Comparison of ENCODE assay signal across 9 cellular contexts in the genomic region with DNA sequence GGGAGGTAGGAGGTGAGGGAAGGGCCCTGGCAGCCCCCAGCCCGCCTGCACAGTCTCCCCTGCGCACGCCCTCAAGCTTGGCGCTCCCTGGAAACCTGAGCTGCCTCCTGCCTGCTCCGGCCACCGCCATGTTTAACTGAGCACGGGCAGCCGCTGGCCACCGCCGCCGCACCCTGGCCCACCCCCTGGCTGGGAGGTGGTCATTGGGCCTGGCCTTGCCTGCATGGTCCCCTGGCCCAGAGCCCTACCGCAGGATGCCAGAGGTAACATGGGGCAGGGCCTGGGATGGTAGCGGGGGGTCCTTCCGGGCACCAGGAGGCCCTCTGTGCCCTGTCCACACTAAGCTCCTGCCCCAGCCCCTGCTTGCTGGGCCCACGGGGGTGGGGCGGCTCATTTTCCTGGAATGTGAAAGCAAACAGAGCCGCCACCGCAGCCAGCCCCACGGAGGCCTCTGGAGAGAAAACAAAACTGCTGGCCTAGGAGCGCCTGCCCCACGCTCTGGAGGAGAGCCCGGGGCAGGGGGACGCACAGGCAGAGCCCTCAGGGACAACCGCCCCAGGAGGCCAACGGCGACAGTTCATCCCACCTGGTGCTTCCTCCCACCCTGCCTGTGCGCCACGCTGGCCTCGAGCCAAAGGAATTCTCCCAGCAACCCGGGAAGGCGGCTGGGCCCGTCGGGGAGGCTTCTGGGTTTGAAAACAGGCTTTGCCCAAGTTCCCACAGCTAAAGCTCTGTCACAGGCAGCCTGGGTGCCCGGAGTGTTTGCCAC. TPM values are rescaled to one million over a fixed set of nuclear protein-coding genes. Genes with fewer than 3 reads are reported as not detected.
DNase-seq lines count a peak whose midpoint lies in the region; ATAC-seq and TF ChIP-seq lines count a peak whose summit lies in the region.
"Had no signal": no experiment of that assay in that cellular context is flagged by ENCODE, and none has a peak within 500 bp of the region (broad histone marks: within the 10 kb centered on the region; RNA-seq: fewer than 3 reads in every experiment).

No MANE protein-coding gene starts in this region.

- BruUV-seq in A673 (replicated peaks; lab: Mats Ljungman, UMichigan) = no TSS peak

- no peaks in the 10 kb centered on the region for H3K27me3 ChIP-seq in A673 (replicated peaks; ENCODE audit: insufficient read depth, low read depth, low read length, poor library complexity)

- 77 to 80% methylated on average over 31 to 34 of the region's 34 CpGs for WGBS in mesodermal cell (ENCODE audit: insufficient coverage in 2 of 2), 2 experiments

- no peaks in the 10 kb centered on the region for H3K4me1 Mint-ChIP-seq in natural killer cell

- CTCF ChIA-PET in A673 (lab: Charles Lee) = no interaction called here

- no peaks in the 10 kb centered on the region for H3K9me3 ChIP-seq in A673 (ENCODE audit: low read depth, low read length, poor library complexity, severe bottlenecking)
- H3K9me3 ChIP-seq in mesodermal cell (ENCODE audit: control insufficient read depth, low read length) = no peaks in the 10 kb centered on the region

- H3K4me3 Mint-ChIP-seq in natural killer cell = no peak overlapping the region
- H3K4me3 Mint-ChIP-seq: activated naive CD8-positive, alpha-beta T cell had no signal

- DNase-seq in A673 (ENCODE audit: low spot score) (peak; percentile 38), HuH-7.5 (ENCODE audit: low spot score) (peak; percentile 75), cardiac fibroblast (ENCODE audit: low read depth in 2 of 2) (peak; percentile 82 to 88), cerebellar nuclear complex (lab: John Stamatoyannopoulos, UW) (no peak), NOMO-1 treated with DMSO at 0.1 percent for 48 hours (lab: John Stamatoyannopoulos, UW; ENCODE audit: unreplicated experiment) (no peak), natural killer cell (no peak)

- no peak overlapping the region for H3K27ac Mint-ChIP-seq in natural killer cell
- H3K27ac Mint-ChIP-seq: activated naive CD8-positive, alpha-beta T cell had no signal

- POLR2A ChIA-PET in A673 (lab: Charles Lee; ENCODE audit: low non-redundant PET) = no interaction called here

- H3K27me3 Mint-ChIP-seq in natural killer cell (ENCODE audit: low read depth in 2 of 2) = no peaks in the 10 kb centered on the region
- H3K27me3 Mint-ChIP-seq: activated naive CD8-positive, alpha-beta T cell had no signal

- H3K36me3 ChIP-seq in A673 (ENCODE audit: insufficient read depth, low read length, poor library complexity, severe bottlenecking) (peaks cover 4% of the 10 kb centered on the region), mesodermal cell (ENCODE audit: control insufficient read depth, insufficient read depth, low read length) (peaks cover 34% of the 10 kb centered on the region)

- no peak for TF ChIP-seq POLR2A in GM18505 (IDR thresholded peaks at IDR 0.05; ENCODE audit: borderline replicate concordance, extremely low read depth, insufficient read depth, insufficient read length)

- no peak overlapping the region for H3K4me3 ChIP-seq in A673 (ENCODE audit: low read depth, low read length, poor library complexity, severe bottlenecking)
- H3K4me3 ChIP-seq in cardiac fibroblast (replicated peaks in 1 of 2; ENCODE audit: low read depth in 2 of 2, low read length in 2 of 2) = peak overlapping the region in 1 of 2 donors; percentile 28
- no peak overlapping the region for H3K4me3 ChIP-seq in mesodermal cell (ENCODE audit: extremely low read depth, insufficient read depth, low read length, poor library complexity, severe bottlenecking)

- H3K9me3 Mint-ChIP-seq in natural killer cell = no peaks in the 10 kb centered on the region

- intact Hi-C loops in A673 (cut with micrococcal nuclease; ENCODE audit: unreplicated experiment) = no loop called here
- intact Hi-C loops in natural killer cell (cut with micrococcal nuclease) = no loop called here

- no peaks in the 10 kb centered on the region for H3K36me3 Mint-ChIP-seq in natural killer cell
- H3K36me3 Mint-ChIP-seq: activated naive CD8-positive, alpha-beta T cell had no signal

- no peak for ATAC-seq in GM18505 (IDR thresholded peaks at IDR 0.05; ENCODE audit: unreplicated experiment)
- ATAC-seq in natural killer cell = no peak

- H3K4me1 ChIP-seq in A673 (ENCODE audit: insufficient read depth, low read length, poor library complexity, severe bottlenecking) = peaks cover 49% of the 10 kb centered on the region
- peaks cover 56% of the 10 kb centered on the region for H3K4me1 ChIP-seq in mesodermal cell (ENCODE audit: control insufficient read depth, insufficient read depth, low read length, poor library complexity, severe bottlenecking)

- no peak for TF ChIP-seq CTCF in A673 (conservative IDR thresholded peaks at IDR 0.05; ENCODE audit: low read depth, low read length)
- TF ChIP-seq CTCF in cardiac fibroblast (IDR thresholded peaks at IDR 0.05; ENCODE audit: low read depth, low read length) = no peak
- no peak for TF ChIP-seq CTCF in natural killer cell (IDR thresholded peaks at IDR 0.05)

- H3K27ac ChIP-seq in A673 (ENCODE audit: low read depth, low read length, poor library complexity, severe bottlenecking) = peak overlapping the region; percentile 68
- peak overlapping the region; percentile 54 for H3K27ac ChIP-seq in mesodermal cell (ENCODE audit: low read depth, low read length, severe bottlenecking)

RNA-seq across cellular contexts. Expression of gene NHERF2, which starts 8.9 kb away (rescaled TPM):
- total RNA-seq in A673 (2021) (19.5 and 26.4 TPM in 2 replicates), natural killer cell (1 to 10 TPM; 4.3 to 7.1 (median 5.6) TPM)
- polyA plus RNA-seq in mesodermal cell (2013, experiment 1 of 2) = 43.9 TPM
- 36.7 TPM for polyA plus RNA-seq in mesodermal cell (2013, experiment 2 of 2)

RNA-seq across cellular contexts. Expression of gene NTHL1, which starts 12.0 kb away (rescaled TPM):
- total RNA-seq in A673 (2021) = 51.6 and 65.4 TPM in 2 replicates
- 28.3 TPM for polyA plus RNA-seq in mesodermal cell (2013, experiment 1 of 2)
- polyA plus RNA-seq in mesodermal cell (2013, experiment 2 of 2) = 25.3 TPM
- 10 to 100 TPM in 1 of 3 donors, 1 to 10 TPM in 2; 8.7 to 12.9 (median 9.7) TPM for total RNA-seq in natural killer cell

RNA-seq across cellular contexts. Expression of gene TSC2, which starts 12.2 kb away (rescaled TPM):
- total RNA-seq in A673 (2021) (125 and 155 TPM in 2 replicates), natural killer cell (100 to 1,000 TPM; 135 to 197 (median 161) TPM)
- polyA plus RNA-seq in mesodermal cell (2013, experiment 1 of 2) = 74.3 TPM
- polyA plus RNA-seq in mesodermal cell (2013, experiment 2 of 2) = 65.0 TPM

RNA-seq across cellular contexts. Expression of gene NPW, which starts 16.0 kb away (rescaled TPM):
- total RNA-seq in A673 (2021) = 96.5 and 105 TPM in 2 replicates
- polyA plus RNA-seq in mesodermal cell (2013, experiment 1 of 2) = 17.5 TPM
- polyA plus RNA-seq in mesodermal cell (2013, experiment 2 of 2) = 18.2 TPM
- total RNA-seq in natural killer cell = under 1 TPM in 1 of 3 donors, not detected in 2; 0.80 TPM

RNA-seq across cellular contexts. Expression of gene ZNF598, which starts 26.0 kb away (rescaled TPM):
- total RNA-seq in A673 (2021) (68.0 and 75.8 TPM in 2 replicates), natural killer cell (10 to 100 TPM; 56.1 to 71.6 (median 58.2) TPM)
- 27.4 TPM for polyA plus RNA-seq in mesodermal cell (2013, experiment 1 of 2)
- 23.7 TPM for polyA plus RNA-seq in mesodermal cell (2013, experiment 2 of 2)

Comparison
In these comparisons a context has a peak if more than half of its experiments do, and no peak if none do; other contexts are left out.
1. DNase-seq: peak in A673 (single experiment), HuH-7.5 (single experiment) and cardiac fibroblast (2 of 2); none in cerebellar nuclear complex (0 of 2), NOMO-1 treated with DMSO at 0.1 percent for 48 hours (single experiment) and natural killer cell (single experiment).